Comparison of ENCODE assay signal across 20 cellular contexts in the genomic region with DNA sequence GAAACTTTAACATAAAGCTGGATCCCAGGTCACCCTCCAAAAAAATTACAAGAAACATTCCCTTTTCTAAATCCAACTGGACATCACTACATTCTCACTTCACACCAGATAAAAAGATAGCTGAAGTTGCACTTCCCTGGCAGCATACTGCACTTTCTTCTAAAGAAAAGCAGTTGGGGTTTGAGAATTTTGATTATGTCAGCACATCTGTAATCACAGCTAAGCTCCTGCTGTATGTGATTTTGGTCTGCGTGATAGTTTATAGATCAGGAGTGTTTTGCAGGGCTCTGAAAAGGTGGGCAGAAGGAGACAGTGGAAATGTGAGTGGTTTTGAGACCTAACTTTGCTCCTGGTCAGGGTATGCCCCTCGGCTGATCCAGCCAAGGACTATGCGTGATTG.
DNase-seq lines count a peak whose midpoint lies in the region; ATAC-seq, FAIRE-seq and TF ChIP-seq lines count a peak whose summit lies in the region.
"Had no signal": no experiment of that assay in that cellular context is flagged by ENCODE, and none has a peak within 500 bp of the region (broad histone marks: within the 10 kb centered on the region; RNA-seq: fewer than 3 reads in every experiment).

No MANE protein-coding gene starts in this region.

- H3K79me2 ChIP-seq in HepG2 (ENCODE audit: insufficient read depth, low read length) (no peaks in the 10 kb centered on the region), K562 (ENCODE audit: control insufficient read depth, insufficient read depth, low read length) (no peaks in the 10 kb centered on the region)

- DNase-seq in HepG2 (ENCODE audit: low spot score) (no peak), right lobe of liver (no peak), K562 (ENCODE audit: extremely low read depth in 1 of 4, low spot score in 3 of 4) (no peak), A172 (ENCODE audit: low spot score) (no peak)
- DNase-seq: AML-193; Caco-2; Calu3; CD4-positive, alpha-beta T cell; CD8-positive, alpha-beta T cell; DMS79 treated with DMSO at 0.1 percent for 48 hours; GF-D8 had no signal

- no peak for TF ChIP-seq RAD21 in HepG2 (CRISPR knock-in tag; IDR thresholded peaks at IDR 0.05)
- no peak for TF ChIP-seq RAD21 in K562 (CRISPR knock-in tag; conservative IDR thresholded peaks at IDR 0.05 in 1 of 2, IDR thresholded peaks at IDR 0.05 in 1 of 2)

- CTCF ChIA-PET in HepG2 (lab: Yijun Ruan, JAX; ENCODE audit: low intra/inter-chr PET ratio, low total read pairs) (no interaction called here), K562 (lab: Yijun Ruan, JAX; ENCODE audit: low intra/inter-chr PET ratio) (no interaction called here)

- intact Hi-C loops in HepG2 (cut with micrococcal nuclease; ENCODE audit: unreplicated experiment) (no loop called here), right lobe of liver (cut with DNase I) (no loop called here), K562 (cut with micrococcal nuclease) (no loop called here)

- BruUV-seq in HepG2 (replicated peaks; lab: Mats Ljungman, UMichigan) (no TSS peak), K562 (replicated peaks; lab: Mats Ljungman, UMichigan) (no TSS peak)

- FAIRE-seq in HepG2 (lab: Jason Lieb, UNC) (no peak), K562 (lab: Jason Lieb, UNC) (no peak)
- FAIRE-seq: A204.1, D721Med, G401.6, GM12891, GM19239 had no signal

- TF ChIP-seq CTCF in HepG2 (CRISPR knock-in tag; IDR thresholded peaks at IDR 0.05) (no peak), right lobe of liver (IDR thresholded peaks at IDR 0.05) (no peak), K562 (IDR thresholded peaks at IDR 0.05 in 2 of 3, conservative IDR thresholded peaks at IDR 0.05 in 1 of 3; ENCODE audit: insufficient read depth in 2 of 3, low read depth in 1 of 3, low read length in 3 of 3) (no peak)

- TF ChIP-seq EP300 in HepG2 (IDR thresholded peaks at IDR 0.05; ENCODE audit: low read depth in 2 of 2, low read length in 2 of 2) (no peak), HepG2 (CRISPR knock-in tag; IDR thresholded peaks at IDR 0.05; ENCODE audit: borderline replicate concordance) (no peak), K562 (IDR thresholded peaks at IDR 0.05; ENCODE audit: low read length) (no peak)

- H2AFZ ChIP-seq in HepG2 (ENCODE audit: low read length) (no peak overlapping the region), K562 (ENCODE audit: low read depth, low read length) (no peak overlapping the region)

- H3K36me3 ChIP-seq in HepG2 (replicated peaks in 1 of 2; ENCODE audit: control insufficient read depth in 1 of 2, insufficient read depth in 2 of 2, low read length in 2 of 2) (no peaks in the 10 kb centered on the region), right lobe of liver (no peaks in the 10 kb centered on the region), K562 (ENCODE audit: control insufficient read depth, insufficient read depth, low read length) (no peaks in the 10 kb centered on the region)
- H3K36me3 ChIP-seq: BLaER1 treated with 17β-estradiol and CSF1 and Interleukin-3, amounts not matched to agents 10 nM and 100 nM had no signal

- H4K20me1 ChIP-seq in HepG2 (ENCODE audit: insufficient read depth, low read length): no peaks in the 10 kb centered on the region
- no peaks in the 10 kb centered on the region for H4K20me1 ChIP-seq in K562 (replicated peaks; ENCODE audit: control insufficient read depth, insufficient read depth, low read length)
- H4K20me1 ChIP-seq: BLaER1 treated with 17β-estradiol and CSF1 and Interleukin-3, amounts not matched to agents 10 nM and 100 nM had no signal

- H3K27me3 ChIP-seq in HepG2 (ENCODE audit: control insufficient read depth in 1 of 2, insufficient read depth in 2 of 2, low read length in 2 of 2): 0 out of 5 replicates have a peak, but pooled peaks cover 0 to 3% of the 10 kb centered on the region in 2 experiments
- no peaks in the 10 kb centered on the region for H3K27me3 ChIP-seq in right lobe of liver
- H3K27me3 ChIP-seq in K562 (ENCODE audit: control insufficient read depth in 2 of 2, insufficient read depth in 2 of 2, low read length in 2 of 2): peaks cover 0 to 2% of the 10 kb centered on the region in 2 experiments; a peak in 2 of 5 replicates
- H3K27me3 ChIP-seq: BLaER1 treated with 17β-estradiol and CSF1 and Interleukin-3, amounts not matched to agents 10 nM and 100 nM had no signal

- WGBS in HepG2 (ENCODE audit: low lambda C conversion rate): 25% methylated on average over 3 of the region's 3 CpGs
- WGBS in right lobe of liver (ENCODE audit: insufficient coverage, low coverage, low lambda C conversion rate, missing lambda C conversion rate): 77% methylated on average over 3 of the region's 3 CpGs
- WGBS in K562 (ENCODE audit: insufficient coverage, low coverage, missing lambda C conversion rate): 0% methylated on average over 3 of the region's 3 CpGs

- ATAC-seq in HepG2 (no peak), right lobe of liver (no peak), K562 (no peak), GM18867 (IDR thresholded peaks at IDR 0.05; ENCODE audit: unreplicated experiment) (no peak)
- ATAC-seq: CD8-positive, alpha-beta T cell had no signal

- H3K4me2 ChIP-seq in HepG2 (ENCODE audit: low read depth, low read length) (no peak overlapping the region), K562 (ENCODE audit: insufficient read depth, low read length) (no peak overlapping the region)
- H3K4me2 ChIP-seq: BLaER1 treated with 17β-estradiol and CSF1 and Interleukin-3, amounts not matched to agents 10 nM and 100 nM had no signal

- H3K4me3 ChIP-seq in HepG2 (replicated peaks in 1 of 3; ENCODE audit: insufficient read depth in 1 of 3, low read depth in 2 of 3, low read length in 3 of 3) (no peak overlapping the region), right lobe of liver (no peak overlapping the region), K562 (no peak overlapping the region)
- H3K4me3 ChIP-seq: BLaER1 treated with 17β-estradiol and CSF1 and Interleukin-3, amounts not matched to agents 10 nM and 100 nM had no signal

- H3K9ac ChIP-seq in HepG2 (ENCODE audit: insufficient read depth, low read depth, low read length) (no peak overlapping the region), K562 (ENCODE audit: insufficient read depth in 1 of 2, low read depth in 2 of 2, low read length in 2 of 2) (no peak overlapping the region)
- H3K9ac ChIP-seq: BLaER1 treated with 17β-estradiol and CSF1 and Interleukin-3, amounts not matched to agents 10 nM and 100 nM had no signal

- H3K4me1 ChIP-seq in HepG2 (ENCODE audit: insufficient read depth, low read length) (no peaks in the 10 kb centered on the region), right lobe of liver (no peaks in the 10 kb centered on the region), K562 (replicated peaks in 1 of 2; ENCODE audit: control insufficient read depth in 2 of 2, insufficient read depth in 2 of 2, low read length in 2 of 2) (no peaks in the 10 kb centered on the region)
- H3K4me1 ChIP-seq: Caco-2 had no signal

- TF ChIP-seq POLR2A in HepG2 (IDR thresholded peaks at IDR 0.05; ENCODE audit: insufficient read depth in 1 of 2, low read depth in 2 of 2, low read length in 2 of 2): no peak
- TF ChIP-seq POLR2A in right lobe of liver (IDR thresholded peaks at IDR 0.05): no peak
- TF ChIP-seq POLR2A in K562 (conservative IDR thresholded peaks at IDR 0.05): no peak

- in situ Hi-C loops in HepG2 (cut with HindIII; ENCODE audit: extremely low pct_ligation_motif_present, low pct_unique_long_range_greater_than_20kb): no loop called here
- in situ Hi-C loops in K562 (cut with MboI): no loop called here

- no peaks in the 10 kb centered on the region for H3K9me1 ChIP-seq in K562 (ENCODE audit: control insufficient read depth, insufficient read depth, low read length)

- POLR2A ChIA-PET in HepG2 (lab: Yijun Ruan, JAX) (no interaction called here), K562 (lab: Yijun Ruan, JAX) (no interaction called here)

- H3K9me3 ChIP-seq in HepG2 (ENCODE audit: low read length) (peaks cover 9% of the 10 kb centered on the region; the same call in 1 of the 2 replicates), right lobe of liver (no peaks in the 10 kb centered on the region), K562 (replicated peaks; ENCODE audit: control insufficient read depth, insufficient read depth, low read depth, low read length) (no peaks in the 10 kb centered on the region)

- H3K27ac ChIP-seq in HepG2 (ENCODE audit: extremely low read length, insufficient read depth, low read length) (no peak overlapping the region), right lobe of liver (no peak overlapping the region), K562 (ENCODE audit: extremely low read depth, low read depth, low read length) (no peak overlapping the region)
- H3K27ac ChIP-seq: 22Rv1; BLaER1 treated with 17β-estradiol and CSF1 and Interleukin-3, amounts not matched to agents 10 nM and 100 nM; C4-2B had no signal

TF ChIP-seq in HepG2, 621 proteins besides CTCF, POLR2A, EP300 and RAD21:
- TF ChIP-seq CBFB (CRISPR knock-in tag; IDR thresholded peaks at IDR 0.05) (no peak), MAFK (conservative IDR thresholded peaks at IDR 0.05 in 1 of 2, IDR thresholded peaks at IDR 0.05 in 1 of 2; ENCODE audit: low read length in 2 of 2) (peak; percentile 75 to 95), MAFF (IDR thresholded peaks at IDR 0.05; ENCODE audit: low read depth, low read length) (peak; percentile 91)

TF ChIP-seq in K562, 482 proteins besides CTCF, POLR2A, EP300 and RAD21:
- TF ChIP-seq MAFK (IDR thresholded peaks at IDR 0.05; ENCODE audit: low read length) (peak; percentile 60), ZNF316 (IDR thresholded peaks at IDR 0.05) (peak; percentile 64), C11orf30 (IDR thresholded peaks at IDR 0.05; ENCODE audit: low read depth) (peak; percentile 15; the same call in 1 of the 2 replicates), ZNF695 (CRISPR knock-in tag; IDR thresholded peaks at IDR 0.05) (no peak), RHOXF2B (CRISPR knock-in tag; conservative IDR thresholded peaks at IDR 0.05) (no peak), MAFF (IDR thresholded peaks at IDR 0.05; ENCODE audit: low read length) (peak; percentile 62), CC2D1A (IDR thresholded peaks at IDR 0.05) (no peak)

Comparison
In these comparisons a context has a peak if more than half of its experiments do, and no peak if none do; other contexts are left out.
1. Of the 241 proteins assayed by ChIP-seq in both HepG2 and K562: peak only in HepG2: none; only in K562: none; in both: MAFF and MAFK; in neither: 239.